8 cellular contexts compared by ENCODE assay signal in genomic region chr9:39078621-39079256, GRCh38.
A peak's percentile ranks its signal among the peaks of the same experiment; 100 is the strongest.
DNase-seq lines count a peak whose midpoint lies in the region; ATAC-seq and TF ChIP-seq lines count a peak whose summit lies in the region.
"Not testable (repeated sequence)": the region's sequence is repeated elsewhere in the genome, so short reads cannot be mapped to it uniquely, and the experiment has no call there.

No MANE protein-coding gene starts in this region.

- intact Hi-C loops in testis (cut with DNase I; ENCODE audit: low total_unique reads): not testable (repeated sequence)

- not testable (repeated sequence) for H3K27me3 ChIP-seq in cardiac muscle cell; osteoblast (ENCODE audit: insufficient read depth, low read length); testis

- not testable (repeated sequence) for H3K9me3 ChIP-seq in cardiac muscle cell (ENCODE audit: low read depth); osteoblast (ENCODE audit: low read depth, low read length); testis

- not testable (repeated sequence) for H4K20me1 ChIP-seq in osteoblast (ENCODE audit: insufficient read depth, low read length)

- ATAC-seq in HG02885 (IDR thresholded peaks at IDR 0.05; ENCODE audit: poor library complexity, unreplicated experiment) (peak; percentile 73), SK-N-SH treated with all-trans-retinoic acid at 6 μM for 48 hours (peak; percentile 71)

- not testable (repeated sequence) for DNase-seq in GM12864 (ENCODE audit: low read depth); chondrocyte (ENCODE audit: low spot score)
- DNase-seq in cardiac muscle cell (ENCODE audit: low read depth in 1 of 2, low spot score in 1 of 2): peak; percentile 39 to 61
- peak; percentile 69 for DNase-seq in left kidney (ENCODE audit: low read depth, low spot score)
- DNase-seq in osteoblast (ENCODE audit: insufficient read length, low spot score, missing footprints): peak; percentile 48
- peak; percentile 63 for DNase-seq in testis

- not testable (repeated sequence) for H3K36me3 Mint-ChIP-seq in chondrocyte (ENCODE audit: low read depth)

- H3K4me2 ChIP-seq in osteoblast (ENCODE audit: insufficient read depth, low read length): not testable (repeated sequence)

- TF ChIP-seq POLR2A in testis (IDR thresholded peaks at IDR 0.05): not testable (repeated sequence)

- 3 to 6% methylated on average over 24 to 48 of the region's 49 CpGs for WGBS in testis, 2 donors

- not testable (repeated sequence) for H3K4me1 ChIP-seq in cardiac muscle cell (ENCODE audit: low read depth); osteoblast (ENCODE audit: insufficient read depth, low read length); testis

- H3K4me1 Mint-ChIP-seq in chondrocyte (ENCODE audit: low read depth): not testable (repeated sequence)

- H2AFZ ChIP-seq in osteoblast (ENCODE audit: low read length): not testable (repeated sequence)

- not testable (repeated sequence) for H3K27ac ChIP-seq in cardiac muscle cell; osteoblast (ENCODE audit: low read depth, low read length); testis

- TF ChIP-seq CTCF in GM12864 (IDR thresholded peaks at IDR 0.05; ENCODE audit: low read depth, low read length, missing control alignments) (peak; percentile 1), chondrocyte (IDR thresholded peaks at IDR 0.05) (peak; percentile 49), cardiac muscle cell (IDR thresholded peaks at IDR 0.05; ENCODE audit: low read depth, low read length) (peak; percentile 28), testis (IDR thresholded peaks at IDR 0.05) (peak in 1 of 3 experiments; percentile 25)
- TF ChIP-seq CTCF in osteoblast (IDR thresholded peaks at IDR 0.05; ENCODE audit: extremely low read depth, low read depth, low read length): not testable (repeated sequence)

- H3K36me3 ChIP-seq in cardiac muscle cell; osteoblast (ENCODE audit: insufficient read depth, low read length); testis (ENCODE audit: low read depth, missing control alignments): not testable (repeated sequence)

- H3K4me3 ChIP-seq in GM12864 (ENCODE audit: low read depth, low read length): not testable (repeated sequence)
- H3K4me3 ChIP-seq in cardiac muscle cell: peak overlapping the region; percentile 23
- H3K4me3 ChIP-seq in osteoblast (ENCODE audit: insufficient read depth, low read length): peak overlapping the region; percentile 48
- H3K4me3 ChIP-seq in testis: peak overlapping the region in 1 of 2 donors; percentile 24

- not testable (repeated sequence) for H3K27me3 Mint-ChIP-seq in chondrocyte (ENCODE audit: low read depth)

- not testable (repeated sequence) for H3K4me3 Mint-ChIP-seq in chondrocyte (ENCODE audit: unreplicated experiment)

- not testable (repeated sequence) for H3K79me2 ChIP-seq in osteoblast (ENCODE audit: insufficient read depth, low read length)

- H3K27ac Mint-ChIP-seq in chondrocyte (ENCODE audit: unreplicated experiment): not testable (repeated sequence)

- H3K9me3 Mint-ChIP-seq in chondrocyte (ENCODE audit: low read depth): not testable (repeated sequence)
